In the genomic region with DNA sequence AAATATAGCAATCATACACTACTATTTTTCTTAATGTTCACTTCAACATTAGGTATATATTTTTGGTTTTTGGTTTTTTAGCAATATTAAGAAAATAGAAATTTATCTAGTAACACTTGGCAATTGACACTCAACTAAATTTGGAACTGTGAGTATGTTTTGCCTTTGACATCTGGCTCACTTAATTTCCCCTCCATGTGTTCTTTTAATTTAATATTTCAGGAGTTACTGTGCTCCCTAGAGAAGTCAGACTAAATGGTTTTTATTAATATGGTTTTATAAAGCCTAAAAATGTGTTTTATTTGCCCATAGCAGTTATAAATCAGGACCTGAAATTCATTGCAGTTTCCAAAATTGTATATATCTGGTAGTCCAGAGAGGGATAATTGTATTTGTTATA, we compare ENCODE assay signal across 20 cellular contexts.
DNase-seq lines count a peak whose midpoint lies in the region; ATAC-seq, FAIRE-seq and TF ChIP-seq lines count a peak whose summit lies in the region.
"Had no signal": no experiment of that assay in that cellular context is flagged by ENCODE, and none has a peak within 500 bp of the region (broad histone marks: within the 10 kb centered on the region; RNA-seq: fewer than 3 reads in every experiment).

No MANE protein-coding gene starts in this region.

- TF ChIP-seq CTCF in left ventricle myocardium inferior (IDR thresholded peaks at IDR 0.05; ENCODE audit: borderline replicate concordance), result no peak
- TF ChIP-seq CTCF in right atrium auricular region (IDR thresholded peaks at IDR 0.05), result no peak

- H3K4me3 ChIP-seq in left ventricle myocardium inferior (no peak overlapping the region), right atrium auricular region (no peak overlapping the region)
- H3K4me3 ChIP-seq: A549; BLaER1 treated with 17β-estradiol and CSF1 and Interleukin-3, amounts not matched to agents 10 nM and 100 nM had no signal

- H3K36me3 ChIP-seq in left ventricle myocardium inferior, result no peaks in the 10 kb centered on the region
- H3K36me3 ChIP-seq in right atrium auricular region, result no peaks in the 10 kb centered on the region
- H3K36me3 ChIP-seq: BLaER1 treated with 17β-estradiol and CSF1 and Interleukin-3, amounts not matched to agents 10 nM and 100 nM had no signal

- H3K9me3 ChIP-seq in left ventricle myocardium inferior (replicated peaks) (no peaks in the 10 kb centered on the region), right atrium auricular region (no peaks in the 10 kb centered on the region)
- H3K9me3 ChIP-seq: A549; BLaER1 treated with 17β-estradiol and CSF1 and Interleukin-3, amounts not matched to agents 10 nM and 100 nM; Caco-2 had no signal

- ATAC-seq in Right ventricle myocardium superior (ENCODE audit: poor library complexity), result peak; percentile 49
- ATAC-seq: A549; CD8-positive, alpha-beta T cell had no signal

- DNase-seq in Right ventricle myocardium superior, result no peak
- DNase-seq in cardiac septum (ENCODE audit: low spot score), result no peak
- DNase-seq in left ventricle myocardium inferior, result no peak
- DNase-seq in right atrium auricular region (ENCODE audit: low spot score), result no peak
- no peak for DNase-seq in superior temporal gyrus (ENCODE audit: extremely low spot score)
- DNase-seq: AML-193; Caco-2; Calu3; CD4-positive, alpha-beta T cell; CD8-positive, alpha-beta T cell; DMS79 treated with DMSO at 0.1 percent for 48 hours; GF-D8 had no signal

- peak; percentile 65 for FAIRE-seq in endometrium (lab: Jason Lieb, UNC)
- FAIRE-seq: A549, D721Med, G401.6, GM12891 had no signal

- H3K27ac ChIP-seq in left ventricle myocardium inferior (replicated peaks) (peak overlapping the region; percentile 58), right atrium auricular region (no peak overlapping the region)
- H3K27ac ChIP-seq: 22Rv1; A549; BLaER1 treated with 17β-estradiol and CSF1 and Interleukin-3, amounts not matched to agents 10 nM and 100 nM; C4-2B had no signal

- intact Hi-C loops in Right ventricle myocardium superior (cut with DNase I) (no loop called here), cardiac septum (cut with DNase I) (no loop called here), left ventricle myocardium inferior (cut with micrococcal nuclease) (no loop called here)

- peaks cover 21% of the 10 kb centered on the region for H3K4me1 ChIP-seq in left ventricle myocardium inferior
- no peaks in the 10 kb centered on the region for H3K4me1 ChIP-seq in right atrium auricular region
- H3K4me1 ChIP-seq: A549; BLaER1 treated with 17β-estradiol and CSF1 and Interleukin-3, amounts not matched to agents 10 nM and 100 nM; Caco-2 had no signal

- no peaks in the 10 kb centered on the region for H3K27me3 ChIP-seq in left ventricle myocardium inferior (ENCODE audit: low read depth)
- no peaks in the 10 kb centered on the region for H3K27me3 ChIP-seq in right atrium auricular region
- H3K27me3 ChIP-seq: BLaER1 treated with 17β-estradiol and CSF1 and Interleukin-3, amounts not matched to agents 10 nM and 100 nM had no signal
